1 cellular context compared by ENCODE assay signal in the genomic region with DNA sequence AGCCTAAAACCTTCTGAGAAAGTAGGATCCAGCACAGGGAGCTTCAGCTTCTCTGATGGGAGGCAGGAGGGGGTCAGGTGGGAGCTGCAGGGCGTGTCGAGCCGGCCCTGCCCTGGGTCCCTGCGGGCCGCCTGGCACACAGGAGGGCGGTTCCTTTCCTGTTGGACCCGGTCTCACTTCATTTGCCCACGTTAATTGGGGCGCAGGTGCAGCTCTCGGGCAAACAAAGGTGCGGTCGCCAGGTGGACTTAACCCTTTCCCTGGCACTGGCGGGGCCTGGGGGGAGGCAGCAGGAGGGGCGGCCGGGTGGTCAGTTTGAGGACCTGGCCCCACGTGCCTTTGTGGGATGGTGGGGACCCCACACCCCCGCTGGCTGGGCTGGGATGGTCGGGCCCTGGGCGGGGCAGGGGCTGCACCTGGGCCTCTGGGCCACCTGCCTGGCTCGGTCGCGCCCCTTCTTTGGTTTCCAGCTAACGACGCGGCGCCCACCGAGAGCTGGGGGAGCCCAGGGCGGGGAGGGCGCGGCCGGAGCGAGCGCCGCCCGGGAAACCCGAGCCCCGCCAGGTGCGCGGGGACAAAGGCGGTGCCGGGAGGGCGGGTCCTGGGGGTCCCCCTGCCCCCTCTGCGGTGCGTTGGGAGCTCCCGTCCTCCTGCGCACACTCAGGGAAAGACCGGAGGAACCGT.
TF ChIP-seq lines count a peak whose summit lies in the region.

No MANE protein-coding gene starts in this region.

TF ChIP-seq in HepG2, 621 proteins besides CTCF, POLR2A, EP300 and RAD21:
- TF ChIP-seq, protein P1, sequence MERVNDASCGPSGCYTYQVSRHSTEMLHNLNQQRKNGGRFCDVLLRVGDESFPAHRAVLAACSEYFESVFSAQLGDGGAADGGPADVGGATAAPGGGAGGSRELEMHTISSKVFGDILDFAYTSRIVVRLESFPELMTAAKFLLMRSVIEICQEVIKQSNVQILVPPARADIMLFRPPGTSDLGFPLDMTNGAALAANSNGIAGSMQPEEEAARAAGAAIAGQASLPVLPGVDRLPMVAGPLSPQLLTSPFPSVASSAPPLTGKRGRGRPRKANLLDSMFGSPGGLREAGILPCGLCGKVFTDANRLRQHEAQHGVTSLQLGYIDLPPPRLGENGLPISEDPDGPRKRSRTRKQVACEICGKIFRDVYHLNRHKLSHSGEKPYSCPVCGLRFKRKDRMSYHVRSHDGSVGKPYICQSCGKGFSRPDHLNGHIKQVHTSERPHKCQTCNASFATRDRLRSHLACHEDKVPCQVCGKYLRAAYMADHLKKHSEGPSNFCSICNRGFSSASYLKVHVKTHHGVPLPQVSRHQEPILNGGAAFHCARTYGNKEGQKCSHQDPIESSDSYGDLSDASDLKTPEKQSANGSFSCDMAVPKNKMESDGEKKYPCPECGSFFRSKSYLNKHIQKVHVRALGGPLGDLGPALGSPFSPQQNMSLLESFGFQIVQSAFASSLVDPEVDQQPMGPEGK (CRISPR knock-in tag; IDR thresholded peaks at IDR 0.05) = no peak
- no peak for TF ChIP-seq ZNF781 (CRISPR knock-in tag; IDR thresholded peaks at IDR 0.05; ENCODE audit: borderline replicate concordance, not compliant biosample characterization)
- no peak for TF ChIP-seq ZNF251 (CRISPR knock-in tag; IDR thresholded peaks at IDR 0.05)
- no peak for TF ChIP-seq AGO1 (IDR thresholded peaks at IDR 0.05; ENCODE audit: low read depth, low read length, poor library complexity, severe bottlenecking)
- TF ChIP-seq ZNF253 (CRISPR knock-in tag; IDR thresholded peaks at IDR 0.05; ENCODE audit: borderline replicate concordance) = no peak
- TF ChIP-seq, protein P2, sequence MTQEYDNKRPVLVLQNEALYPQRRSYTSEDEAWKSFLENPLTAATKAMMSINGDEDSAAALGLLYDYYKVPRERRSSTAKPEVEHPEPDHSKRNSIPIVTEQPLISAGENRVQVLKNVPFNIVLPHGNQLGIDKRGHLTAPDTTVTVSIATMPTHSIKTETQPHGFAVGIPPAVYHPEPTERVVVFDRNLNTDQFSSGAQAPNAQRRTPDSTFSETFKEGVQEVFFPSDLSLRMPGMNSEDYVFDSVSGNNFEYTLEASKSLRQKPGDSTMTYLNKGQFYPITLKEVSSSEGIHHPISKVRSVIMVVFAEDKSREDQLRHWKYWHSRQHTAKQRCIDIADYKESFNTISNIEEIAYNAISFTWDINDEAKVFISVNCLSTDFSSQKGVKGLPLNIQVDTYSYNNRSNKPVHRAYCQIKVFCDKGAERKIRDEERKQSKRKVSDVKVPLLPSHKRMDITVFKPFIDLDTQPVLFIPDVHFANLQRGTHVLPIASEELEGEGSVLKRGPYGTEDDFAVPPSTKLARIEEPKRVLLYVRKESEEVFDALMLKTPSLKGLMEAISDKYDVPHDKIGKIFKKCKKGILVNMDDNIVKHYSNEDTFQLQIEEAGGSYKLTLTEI (CRISPR knock-in tag; conservative IDR thresholded peaks at IDR 0.05) = no peak
- TF ChIP-seq, protein P3, sequence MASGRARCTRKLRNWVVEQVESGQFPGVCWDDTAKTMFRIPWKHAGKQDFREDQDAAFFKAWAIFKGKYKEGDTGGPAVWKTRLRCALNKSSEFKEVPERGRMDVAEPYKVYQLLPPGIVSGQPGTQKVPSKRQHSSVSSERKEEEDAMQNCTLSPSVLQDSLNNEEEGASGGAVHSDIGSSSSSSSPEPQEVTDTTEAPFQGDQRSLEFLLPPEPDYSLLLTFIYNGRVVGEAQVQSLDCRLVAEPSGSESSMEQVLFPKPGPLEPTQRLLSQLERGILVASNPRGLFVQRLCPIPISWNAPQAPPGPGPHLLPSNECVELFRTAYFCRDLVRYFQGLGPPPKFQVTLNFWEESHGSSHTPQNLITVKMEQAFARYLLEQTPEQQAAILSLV (CRISPR knock-in tag; IDR thresholded peaks at IDR 0.05; ENCODE audit: borderline replicate concordance) = no peak
- TF ChIP-seq, protein P4, sequence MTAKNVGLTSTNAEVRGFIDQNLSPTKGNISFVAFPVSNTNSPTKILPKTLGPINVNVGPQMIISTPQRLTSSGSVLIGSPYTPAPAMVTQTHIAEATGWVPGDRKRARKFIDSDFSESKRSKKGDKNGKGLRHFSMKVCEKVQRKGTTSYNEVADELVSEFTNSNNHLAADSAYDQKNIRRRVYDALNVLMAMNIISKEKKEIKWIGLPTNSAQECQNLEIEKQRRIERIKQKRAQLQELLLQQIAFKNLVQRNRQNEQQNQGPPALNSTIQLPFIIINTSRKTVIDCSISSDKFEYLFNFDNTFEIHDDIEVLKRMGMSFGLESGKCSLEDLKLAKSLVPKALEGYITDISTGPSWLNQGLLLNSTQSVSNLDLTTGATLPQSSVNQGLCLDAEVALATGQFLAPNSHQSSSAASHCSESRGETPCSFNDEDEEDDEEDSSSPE (CRISPR knock-in tag; IDR thresholded peaks at IDR 0.05) = no peak
- TF ChIP-seq, protein P5, sequence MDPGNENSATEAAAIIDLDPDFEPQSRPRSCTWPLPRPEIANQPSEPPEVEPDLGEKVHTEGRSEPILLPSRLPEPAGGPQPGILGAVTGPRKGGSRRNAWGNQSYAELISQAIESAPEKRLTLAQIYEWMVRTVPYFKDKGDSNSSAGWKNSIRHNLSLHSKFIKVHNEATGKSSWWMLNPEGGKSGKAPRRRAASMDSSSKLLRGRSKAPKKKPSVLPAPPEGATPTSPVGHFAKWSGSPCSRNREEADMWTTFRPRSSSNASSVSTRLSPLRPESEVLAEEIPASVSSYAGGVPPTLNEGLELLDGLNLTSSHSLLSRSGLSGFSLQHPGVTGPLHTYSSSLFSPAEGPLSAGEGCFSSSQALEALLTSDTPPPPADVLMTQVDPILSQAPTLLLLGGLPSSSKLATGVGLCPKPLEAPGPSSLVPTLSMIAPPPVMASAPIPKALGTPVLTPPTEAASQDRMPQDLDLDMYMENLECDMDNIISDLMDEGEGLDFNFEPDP (CRISPR knock-in tag; conservative IDR thresholded peaks at IDR 0.05) = no peak
- TF ChIP-seq, protein P6, sequence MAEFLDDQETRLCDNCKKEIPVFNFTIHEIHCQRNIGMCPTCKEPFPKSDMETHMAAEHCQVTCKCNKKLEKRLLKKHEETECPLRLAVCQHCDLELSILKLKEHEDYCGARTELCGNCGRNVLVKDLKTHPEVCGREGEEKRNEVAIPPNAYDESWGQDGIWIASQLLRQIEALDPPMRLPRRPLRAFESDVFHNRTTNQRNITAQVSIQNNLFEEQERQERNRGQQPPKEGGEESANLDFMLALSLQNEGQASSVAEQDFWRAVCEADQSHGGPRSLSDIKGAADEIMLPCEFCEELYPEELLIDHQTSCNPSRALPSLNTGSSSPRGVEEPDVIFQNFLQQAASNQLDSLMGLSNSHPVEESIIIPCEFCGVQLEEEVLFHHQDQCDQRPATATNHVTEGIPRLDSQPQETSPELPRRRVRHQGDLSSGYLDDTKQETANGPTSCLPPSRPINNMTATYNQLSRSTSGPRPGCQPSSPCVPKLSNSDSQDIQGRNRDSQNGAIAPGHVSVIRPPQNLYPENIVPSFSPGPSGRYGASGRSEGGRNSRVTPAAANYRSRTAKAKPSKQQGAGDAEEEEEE (CRISPR knock-in tag; IDR thresholded peaks at IDR 0.05; ENCODE audit: borderline replicate concordance) = no peak
- no peak for TF ChIP-seq MZF1 (CRISPR knock-in tag; IDR thresholded peaks at IDR 0.05; ENCODE audit: borderline replicate concordance)
TF ChIP-seq in HepG2: peak in this region for 0.
